Comparison of ENCODE assay signal across 8 cellular contexts in the genomic region with DNA sequence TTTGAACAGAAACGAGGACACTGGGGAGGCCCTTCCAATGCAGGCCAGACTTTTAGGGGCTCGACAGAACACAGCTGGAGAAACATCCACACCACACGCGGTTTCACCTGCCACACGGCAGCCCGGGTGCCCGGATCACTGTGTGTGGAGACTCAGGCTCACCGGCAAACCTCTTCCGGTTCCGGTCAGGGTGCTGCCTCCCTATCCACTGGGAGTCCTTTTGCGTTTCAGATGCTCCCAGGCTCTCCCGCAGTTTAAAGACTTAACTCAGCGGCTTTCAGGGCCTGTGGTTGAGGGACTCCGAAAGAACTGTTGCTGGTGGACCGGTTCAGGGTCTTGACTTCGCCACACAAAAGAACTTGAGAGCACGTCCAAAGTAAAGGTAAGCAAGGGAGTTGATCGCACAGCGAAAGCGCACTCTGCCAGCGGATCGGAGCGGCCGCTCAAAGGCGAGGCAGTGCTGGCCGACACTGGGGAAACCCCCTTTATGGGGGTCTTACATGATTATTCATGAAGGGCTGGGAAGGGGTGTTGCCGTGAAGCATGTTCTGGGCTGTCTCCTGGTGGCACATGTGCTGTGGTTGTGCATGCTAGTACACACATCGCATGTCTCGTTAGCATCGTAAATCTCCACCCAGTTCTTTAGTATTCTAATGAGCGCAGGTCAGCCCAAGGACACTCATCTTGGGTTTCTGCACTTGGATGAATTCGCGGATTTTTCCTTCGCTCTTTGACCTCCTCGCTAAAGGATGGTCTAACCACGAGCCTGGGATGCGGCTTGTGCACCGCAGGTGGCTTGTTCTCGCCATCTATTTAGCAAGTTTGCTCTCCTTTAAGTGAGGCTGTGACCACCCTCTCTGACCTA.
A peak's percentile ranks its signal among the peaks of the same experiment; 100 is the strongest.
DNase-seq lines count a peak whose midpoint lies in the region; ATAC-seq and TF ChIP-seq lines count a peak whose summit lies in the region.

No MANE protein-coding gene starts in this region.

- CTCF ChIA-PET in HEK293T (lab: Yijun Ruan, JAX): no interaction called here
- CTCF ChIA-PET in PC-3 (lab: Charles Lee): no interaction called here

- H3K4me2 ChIP-seq in osteoblast (ENCODE audit: insufficient read depth, low read length) (no peak overlapping the region), PC-3 (ENCODE audit: low read length) (no peak overlapping the region)

- no peaks in the 10 kb centered on the region for H3F3A ChIP-seq in PC-3 (ENCODE audit: low read length, unreplicated experiment)

- no peak overlapping the region for H3K9ac ChIP-seq in PC-3 (ENCODE audit: low read length)

- no peaks in the 10 kb centered on the region for H3K4me1 ChIP-seq in osteoblast (ENCODE audit: insufficient read depth, low read length)
- no peaks in the 10 kb centered on the region for H3K4me1 ChIP-seq in PC-3 (ENCODE audit: insufficient read depth, low read length)

- H2AFZ ChIP-seq in osteoblast (ENCODE audit: low read length): peak overlapping the region; percentile 6
- no peak overlapping the region for H2AFZ ChIP-seq in PC-3 (ENCODE audit: low read length)

- TF ChIP-seq CTCF in coronary artery (IDR thresholded peaks at IDR 0.05): no peak
- TF ChIP-seq CTCF in osteoblast (IDR thresholded peaks at IDR 0.05; ENCODE audit: extremely low read depth, low read depth, low read length): no peak
- no peak for TF ChIP-seq CTCF in PC-3 (conservative IDR thresholded peaks at IDR 0.05; ENCODE audit: low read depth, low read length)

- ATAC-seq in PC-3 (no peak), HG02623 (IDR thresholded peaks at IDR 0.05; ENCODE audit: unreplicated experiment) (no peak)

- POLR2A ChIA-PET in HEK293T (lab: Yijun Ruan, JAX): no interaction called here
- POLR2A ChIA-PET in PC-3 (lab: Charles Lee; ENCODE audit: unreplicated experiment): no interaction called here

- no TSS peak for BruUV-seq in PC-3 (replicated peaks; lab: Mats Ljungman, UMichigan)

- intact Hi-C loops in PC-3 (cut with micrococcal nuclease): no loop called here

- H3K79me2 ChIP-seq in osteoblast (ENCODE audit: insufficient read depth, low read length) (no peaks in the 10 kb centered on the region), PC-3 (ENCODE audit: low read length) (no peaks in the 10 kb centered on the region)

- H3K36me3 ChIP-seq in osteoblast (ENCODE audit: insufficient read depth, low read length): no peaks in the 10 kb centered on the region
- H3K36me3 ChIP-seq in PC-3 (ENCODE audit: low read depth, low read length): no peaks in the 10 kb centered on the region

- H3K27ac ChIP-seq in coronary artery (no peak overlapping the region), osteoblast (ENCODE audit: low read depth, low read length) (no peak overlapping the region), PC-3 (ENCODE audit: low read length) (no peak overlapping the region)

- H3K9me3 ChIP-seq in osteoblast (ENCODE audit: low read depth, low read length) (no peaks in the 10 kb centered on the region), PC-3 (ENCODE audit: low read length) (no peaks in the 10 kb centered on the region)

- H3K9me2 ChIP-seq in PC-3 (replicated peaks; ENCODE audit: low read length): no peaks in the 10 kb centered on the region

- DNase-seq in HEK293T (ENCODE audit: extremely low spot score): peak; percentile 60
- peak in 3 of 5 experiments; percentile 15 to 71 (median 37) for DNase-seq in T-helper 2 cell
- DNase-seq in coronary artery (ENCODE audit: low spot score): no peak
- no peak for DNase-seq in osteoblast (ENCODE audit: insufficient read length, low spot score, missing footprints)
- DNase-seq in PC-3: no peak
- DNase-seq in NCI-H748 (lab: John Stamatoyannopoulos, UW; ENCODE audit: unreplicated experiment): no peak
- DNase-seq in cerebellar cortex (ENCODE audit: low spot score): no peak

- H4K20me1 ChIP-seq in osteoblast (ENCODE audit: insufficient read depth, low read length) (no peaks in the 10 kb centered on the region), PC-3 (ENCODE audit: low read length) (no peaks in the 10 kb centered on the region)

- H3K27me3 ChIP-seq in osteoblast (ENCODE audit: insufficient read depth, low read length) (no peaks in the 10 kb centered on the region), PC-3 (ENCODE audit: low read length) (peaks cover 25% of the 10 kb centered on the region)

- H3K4me3 ChIP-seq in coronary artery (peak overlapping the region; percentile 60), osteoblast (ENCODE audit: insufficient read depth, low read length) (peak overlapping the region; percentile 40), PC-3 (ENCODE audit: low read length) (no peak overlapping the region)

TF ChIP-seq in HEK293T, 16 proteins besides CTCF, POLR2A, EP300 and RAD21:
- TF ChIP-seq ZNF384 (IDR thresholded peaks at IDR 0.05): no peak
- peak; percentile 46; the same call in 1 of the 2 replicates for TF ChIP-seq L3MBTL2 (conservative IDR thresholded peaks at IDR 0.05)
- no peak for TF ChIP-seq ARNT (IDR thresholded peaks at IDR 0.05)
- no peak for TF ChIP-seq FOXA1 (IDR thresholded peaks at IDR 0.05)
- no peak for TF ChIP-seq BHLHE40 (IDR thresholded peaks at IDR 0.05; ENCODE audit: borderline replicate concordance)

Comparison
In these comparisons a context has a peak if more than half of its experiments do, and no peak if none do; other contexts are left out.
1. DNase-seq: peak in HEK293T (single experiment) and T-helper 2 cell (3 of 5); none in coronary artery (single experiment), osteoblast (single experiment), PC-3 (single experiment), NCI-H748 (single experiment) and cerebellar cortex (single experiment).